Comparison of ENCODE assay signal across 7 cellular contexts in the genomic region with DNA sequence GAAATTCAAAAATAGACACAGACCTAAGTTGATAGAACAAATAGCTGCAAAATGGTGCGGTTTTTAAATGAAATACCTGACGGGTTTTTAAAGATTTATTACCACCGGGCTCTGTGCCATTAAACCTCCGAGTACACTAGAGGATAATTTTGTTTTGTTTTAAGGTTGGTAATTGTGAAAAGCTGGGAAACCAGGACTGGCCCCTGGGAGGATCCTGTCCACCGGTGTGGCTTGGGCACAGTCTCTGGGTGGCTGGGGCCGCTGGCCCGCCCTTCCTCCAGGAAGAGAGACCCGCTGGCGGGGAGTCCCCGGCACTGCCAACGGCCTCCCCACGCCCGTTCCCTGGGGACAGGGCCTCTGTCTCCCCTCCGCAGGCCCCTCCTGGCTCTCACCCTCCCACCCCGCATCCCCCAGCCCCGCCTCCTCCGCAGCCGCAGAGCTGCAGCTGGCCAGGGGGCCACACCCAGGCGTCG. TPM values are rescaled to one million over a fixed set of nuclear protein-coding genes. Genes with fewer than 3 reads are reported as not detected.
A peak's percentile ranks its signal among the peaks of the same experiment; 100 is the strongest.
DNase-seq lines count a peak whose midpoint lies in the region; ATAC-seq and TF ChIP-seq lines count a peak whose summit lies in the region.

No MANE protein-coding gene starts in this region.

- no peaks in the 10 kb centered on the region for H3K9me3 ChIP-seq in HEK293 (ENCODE audit: control insufficient read depth, insufficient read depth, low read depth, low read length)

- peaks cover 18 to 33% (median 24%) of the 10 kb centered on the region in 3 donors for H3K4me1 Mint-ChIP-seq in naive B cell

- peak overlapping the region; percentile 65 to 90 (median 82) for H3K4me3 Mint-ChIP-seq in naive B cell

- peaks cover 0 to 44% (median 0%) of the 10 kb centered on the region in 45 donors for H3K27me3 ChIP-seq in dorsolateral prefrontal cortex

- peaks cover 0 to 3% of the 10 kb centered on the region in 2 experiments; a peak in 1 of 3 replicates for H3K36me3 ChIP-seq in HEK293 (ENCODE audit: control insufficient read depth in 2 of 2, insufficient read depth in 1 of 2, low read length in 2 of 2)

- peak overlapping the region in 1 of 6 donors; percentile 33 for H3K27ac Mint-ChIP-seq in naive B cell

- ATAC-seq in GM18502 (IDR thresholded peaks at IDR 0.05; ENCODE audit: poor library complexity, unreplicated experiment) (peak; percentile 55), naive B cell (ENCODE audit: low read depth in 2 of 2) (peak; percentile 56 to 57), HG02623 (IDR thresholded peaks at IDR 0.05; ENCODE audit: unreplicated experiment) (no peak)

- H3K4me1 ChIP-seq in HEK293 (ENCODE audit: control insufficient read depth, insufficient read depth, low read length) = 0 out of 2 replicates have a peak, but pooled peaks cover 3% of the 10 kb centered on the region

- H3K36me3 Mint-ChIP-seq in naive B cell = no peaks in the 10 kb centered on the region

- H3K4me3 ChIP-seq in HEK293 (ENCODE audit: low read depth, low read length) = peak overlapping the region; percentile 51
- peak overlapping the region; percentile 19 to 72 (median 52) for H3K4me3 ChIP-seq in dorsolateral prefrontal cortex

- intact Hi-C loops in dorsolateral prefrontal cortex (cut with DNase I) = loop anchor here in 1 of 2 donors (5.0 kb wide), 1 partner anchor 37 kb away; the partner anchor contains the start of gene TP53AIP1

- peak overlapping the region; percentile 75; the same call in 1 of the 2 replicates for H3K27ac ChIP-seq in HEK293 (ENCODE audit: extremely low read depth, low read depth, low read length)
- H3K27ac ChIP-seq in dorsolateral prefrontal cortex = peak overlapping the region in 41 of 59 donors; percentile 2 to 76 (median 49)

- CTCF ChIA-PET in HEK293 (lab: Yijun Ruan, JAX) = interaction anchor here (2.1 to 2.7 kb wide), 3 partner anchors 12 to 52 kb away, joined by 9 to 30 read pairs (median 14); partner anchors contain the start of gene KCNJ5

- POLR2A ChIA-PET in HEK293 (lab: Yijun Ruan, JAX) = interaction anchor here (0.6 kb wide), 1 partner anchor 10 kb away, joined by 4 read pairs; no protein-coding TSS in a partner anchor

- peak; percentile 95 for DNase-seq in NCI-H526 treated with DMSO at 0.1 percent for 48 hours (lab: John Stamatoyannopoulos, UW)
- DNase-seq in dorsolateral prefrontal cortex = no peak
- DNase-seq in naive B cell = peak; percentile 47
- DNase-seq in putamen (ENCODE audit: low spot score) = no peak

- H3K9me3 Mint-ChIP-seq in naive B cell = peaks cover 0 to 3% (median 0%) of the 10 kb centered on the region in 7 donors

- peaks cover 72 to 82% (median 81%) of the 10 kb centered on the region in 3 donors for H3K27me3 Mint-ChIP-seq in naive B cell

- TF ChIP-seq CTCF in HEK293 (tag by site-specific recombination; IDR thresholded peaks at IDR 0.05) = no peak
- TF ChIP-seq CTCF in dorsolateral prefrontal cortex (IDR thresholded peaks at IDR 0.05 in 54 of 56, conservative IDR thresholded peaks at IDR 0.05 in 2 of 56; ENCODE audit: low read depth in 1 of 56, partially characterized antibody in 56 of 56) = no peak

TF ChIP-seq in HEK293, 187 proteins besides CTCF, POLR2A, EP300 and RAD21 (continues in another document):
- TF ChIP-seq ZNF354C (tag by site-specific recombination; IDR thresholded peaks at IDR 0.05; ENCODE audit: borderline replicate concordance, low read depth) (no peak), ZBTB20 (tag by site-specific recombination; IDR thresholded peaks at IDR 0.05) (0 out of 2 replicates have a peak, but pooled peaks have one; percentile 10), ZNF174 (tag by site-specific recombination; IDR thresholded peaks at IDR 0.05) (no peak), GFI1B (tag by site-specific recombination; IDR thresholded peaks at IDR 0.05) (no peak), ZNF544 (tag by site-specific recombination; IDR thresholded peaks at IDR 0.05) (no peak), ZNF335 (tag by site-specific recombination; conservative IDR thresholded peaks at IDR 0.05) (peak; percentile 50), ZSCAN30 (tag by site-specific recombination; IDR thresholded peaks at IDR 0.05) (peak; percentile 57; the same call in 1 of the 2 replicates), ZNF341 (tag by site-specific recombination; IDR thresholded peaks at IDR 0.05; ENCODE audit: low read depth) (peak; percentile 86), ZNF776 (tag by site-specific recombination; IDR thresholded peaks at IDR 0.05; ENCODE audit: borderline replicate concordance) (no peak), FEZF1 (tag by site-specific recombination; IDR thresholded peaks at IDR 0.05) (peak; percentile 1; the same call in 1 of the 2 replicates), ZNF423 (tag by site-specific recombination; IDR thresholded peaks at IDR 0.05) (0 out of 2 replicates have a peak, but pooled peaks have one; percentile 53), ZNF645 (tag by site-specific recombination; IDR thresholded peaks at IDR 0.05) (no peak), ZNF48 (tag by site-specific recombination; IDR thresholded peaks at IDR 0.05) (no peak), ZBTB8A (tag by site-specific recombination; IDR thresholded peaks at IDR 0.05) (peak; percentile 67)
- TF ChIP-seq, protein P1, sequence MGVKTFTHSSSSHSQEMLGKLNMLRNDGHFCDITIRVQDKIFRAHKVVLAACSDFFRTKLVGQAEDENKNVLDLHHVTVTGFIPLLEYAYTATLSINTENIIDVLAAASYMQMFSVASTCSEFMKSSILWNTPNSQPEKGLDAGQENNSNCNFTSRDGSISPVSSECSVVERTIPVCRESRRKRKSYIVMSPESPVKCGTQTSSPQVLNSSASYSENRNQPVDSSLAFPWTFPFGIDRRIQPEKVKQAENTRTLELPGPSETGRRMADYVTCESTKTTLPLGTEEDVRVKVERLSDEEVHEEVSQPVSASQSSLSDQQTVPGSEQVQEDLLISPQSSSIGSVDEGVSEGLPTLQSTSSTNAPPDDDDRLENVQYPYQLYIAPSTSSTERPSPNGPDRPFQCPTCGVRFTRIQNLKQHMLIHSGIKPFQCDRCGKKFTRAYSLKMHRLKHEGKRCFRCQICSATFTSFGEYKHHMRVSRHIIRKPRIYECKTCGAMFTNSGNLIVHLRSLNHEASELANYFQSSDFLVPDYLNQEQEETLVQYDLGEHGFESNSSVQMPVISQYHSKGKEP (tag by site-specific recombination; IDR thresholded peaks at IDR 0.05) = peak; percentile 58; the same call in 1 of the 2 replicates
- TF ChIP-seq, protein P2, sequence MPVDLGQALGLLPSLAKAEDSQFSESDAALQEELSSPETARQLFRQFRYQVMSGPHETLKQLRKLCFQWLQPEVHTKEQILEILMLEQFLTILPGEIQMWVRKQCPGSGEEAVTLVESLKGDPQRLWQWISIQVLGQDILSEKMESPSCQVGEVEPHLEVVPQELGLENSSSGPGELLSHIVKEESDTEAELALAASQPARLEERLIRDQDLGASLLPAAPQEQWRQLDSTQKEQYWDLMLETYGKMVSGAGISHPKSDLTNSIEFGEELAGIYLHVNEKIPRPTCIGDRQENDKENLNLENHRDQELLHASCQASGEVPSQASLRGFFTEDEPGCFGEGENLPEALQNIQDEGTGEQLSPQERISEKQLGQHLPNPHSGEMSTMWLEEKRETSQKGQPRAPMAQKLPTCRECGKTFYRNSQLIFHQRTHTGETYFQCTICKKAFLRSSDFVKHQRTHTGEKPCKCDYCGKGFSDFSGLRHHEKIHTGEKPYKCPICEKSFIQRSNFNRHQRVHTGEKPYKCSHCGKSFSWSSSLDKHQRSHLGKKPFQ (tag by site-specific recombination; IDR thresholded peaks at IDR 0.05) = peak; percentile 18; the same call in 1 of the 2 replicates
- TF ChIP-seq, protein P3, sequence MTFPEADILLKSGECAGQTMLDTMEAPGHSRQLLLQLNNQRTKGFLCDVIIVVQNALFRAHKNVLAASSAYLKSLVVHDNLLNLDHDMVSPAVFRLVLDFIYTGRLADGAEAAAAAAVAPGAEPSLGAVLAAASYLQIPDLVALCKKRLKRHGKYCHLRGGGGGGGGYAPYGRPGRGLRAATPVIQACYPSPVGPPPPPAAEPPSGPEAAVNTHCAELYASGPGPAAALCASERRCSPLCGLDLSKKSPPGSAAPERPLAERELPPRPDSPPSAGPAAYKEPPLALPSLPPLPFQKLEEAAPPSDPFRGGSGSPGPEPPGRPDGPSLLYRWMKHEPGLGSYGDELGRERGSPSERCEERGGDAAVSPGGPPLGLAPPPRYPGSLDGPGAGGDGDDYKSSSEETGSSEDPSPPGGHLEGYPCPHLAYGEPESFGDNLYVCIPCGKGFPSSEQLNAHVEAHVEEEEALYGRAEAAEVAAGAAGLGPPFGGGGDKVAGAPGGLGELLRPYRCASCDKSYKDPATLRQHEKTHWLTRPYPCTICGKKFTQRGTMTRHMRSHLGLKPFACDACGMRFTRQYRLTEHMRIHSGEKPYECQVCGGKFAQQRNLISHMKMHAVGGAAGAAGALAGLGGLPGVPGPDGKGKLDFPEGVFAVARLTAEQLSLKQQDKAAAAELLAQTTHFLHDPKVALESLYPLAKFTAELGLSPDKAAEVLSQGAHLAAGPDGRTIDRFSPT (tag by site-specific recombination; IDR thresholded peaks at IDR 0.05) = no peak

RNA-seq across cellular contexts. Expression of gene KCNJ5, which starts 13.8 kb away (rescaled TPM):
- total RNA-seq in dorsolateral prefrontal cortex = 1 to 10 TPM in 92 of 120 experiments, under 1 TPM in 28; 0.29 to 4.9 (median 1.4) TPM
- polyA plus RNA-seq in naive B cell (ENCODE audit: low read depth in 6 of 6) = not detected

RNA-seq across cellular contexts. Expression of gene TP53AIP1, which starts 37.8 kb away (rescaled TPM):
- 1 to 10 TPM in 72 of 120 experiments, under 1 TPM in 47, not detected in 1; 0.22 to 3.7 (median 1.1) TPM for total RNA-seq in dorsolateral prefrontal cortex
- not detected for polyA plus RNA-seq in naive B cell (ENCODE audit: low read depth in 6 of 6)

RNA-seq across cellular contexts. Expression of gene KCNJ1, which starts 37.8 kb away (rescaled TPM):
- total RNA-seq in dorsolateral prefrontal cortex = 1 to 10 TPM in 14 of 120 experiments, under 1 TPM in 84, not detected in 22; 0.11 to 2.7 (median 0.51) TPM
- under 1 TPM in 3 of 6 donors, not detected in 3; 0.18 to 0.64 (median 0.20) TPM for polyA plus RNA-seq in naive B cell (ENCODE audit: low read depth in 6 of 6)

Comparison
In these comparisons a context has a peak if more than half of its experiments do, and no peak if none do; other contexts are left out.
1. DNase-seq: peak in NCI-H526 treated with DMSO at 0.1 percent for 48 hours (single experiment) and naive B cell (single experiment); none in dorsolateral prefrontal cortex (0 of 10) and putamen (single experiment).